ENCODE assay signal across 9 cellular contexts in genomic region chr3:177596248-177596821, GRCh38.
DNase-seq lines count a peak whose midpoint lies in the region; ATAC-seq and TF ChIP-seq lines count a peak whose summit lies in the region.
"Had no signal": no experiment of that assay in that cellular context is flagged by ENCODE, and none has a peak within 500 bp of the region (broad histone marks: within the 10 kb centered on the region; RNA-seq: fewer than 3 reads in every experiment).

No MANE protein-coding gene starts in this region.

- H3K27me3 Mint-ChIP-seq in activated CD4-positive, alpha-beta T cell treated with anti-CD3 and anti-CD28 coated beads, Interleukin-2, amount 10 ng/mL, durations not matched to agents 7 days and 5 days: no peaks in the 10 kb centered on the region
- H3K27me3 Mint-ChIP-seq in endothelial cell (ENCODE audit: unreplicated experiment): peaks cover 1% of the 10 kb centered on the region
- H3K27me3 Mint-ChIP-seq: B cell had no signal

- POLR2A ChIA-PET in activated CD4-positive, alpha-beta T cell treated with anti-CD3 and anti-CD28 coated beads, Interleukin-2, amount 10 ng/mL, durations not matched to agents 7 days and 5 days (lab: Charles Lee): no interaction called here
- POLR2A ChIA-PET in RWPE1 (lab: Yijun Ruan, JAX; ENCODE audit: low non-redundant PET): interaction anchor here (1.1 kb wide), 1 partner anchor 147 kb away, joined by 3 read pairs; no protein-coding TSS in a partner anchor

- H3K4me3 ChIP-seq in suprapubic skin: no peak overlapping the region

- H3K4me3 Mint-ChIP-seq in activated CD4-positive, alpha-beta T cell treated with anti-CD3 and anti-CD28 coated beads, Interleukin-2, amount 10 ng/mL, durations not matched to agents 7 days and 5 days: no peak overlapping the region
- H3K4me3 Mint-ChIP-seq in endothelial cell (ENCODE audit: unreplicated experiment): no peak overlapping the region

- no peak for DNase-seq in activated CD4-positive, alpha-beta T cell treated with anti-CD3 and anti-CD28 coated beads, Interleukin-2, amount 10 ng/mL, durations not matched to agents 7 days and 5 days
- no peak for DNase-seq in activated CD4-positive, alpha-beta T cell treated with anti-CD3 and anti-CD28 coated beads for 48 hours
- DNase-seq in RWPE1 (ENCODE audit: low spot score): no peak
- peak in 1 of 2 donors; percentile 42 for DNase-seq in foreskin keratinocyte
- DNase-seq in suprapubic skin (ENCODE audit: low spot score in 2 of 2): no peak
- no peak for DNase-seq in NOMO-1 (lab: John Stamatoyannopoulos, UW; ENCODE audit: unreplicated experiment in 2 of 2)
- no peak for DNase-seq in endothelial cell (ENCODE audit: low spot score)
- no peak for DNase-seq in foreskin melanocyte

- H3K27ac Mint-ChIP-seq in activated CD4-positive, alpha-beta T cell treated with anti-CD3 and anti-CD28 coated beads, Interleukin-2, amount 10 ng/mL, durations not matched to agents 7 days and 5 days: peak overlapping the region; percentile 96
- no peak overlapping the region for H3K27ac Mint-ChIP-seq in endothelial cell (ENCODE audit: unreplicated experiment)

- no peaks in the 10 kb centered on the region for H3K36me3 ChIP-seq in suprapubic skin

- WGBS in suprapubic skin: 31% methylated on average over 3 of the region's 3 CpGs

- no peak for TF ChIP-seq POLR2A in suprapubic skin (IDR thresholded peaks at IDR 0.05)

- CTCF ChIA-PET in activated CD4-positive, alpha-beta T cell treated with anti-CD3 and anti-CD28 coated beads, Interleukin-2, amount 10 ng/mL, durations not matched to agents 7 days and 5 days (lab: Charles Lee): no interaction called here
- CTCF ChIA-PET in RWPE1 (lab: Yijun Ruan, JAX): interaction anchor here (1.0 kb wide), 1 partner anchor 236 kb away, joined by 4 read pairs; no protein-coding TSS in a partner anchor

- TF ChIP-seq CTCF in RWPE1 (conservative IDR thresholded peaks at IDR 0.05; ENCODE audit: low read depth) (no peak), foreskin keratinocyte (conservative IDR thresholded peaks at IDR 0.05) (no peak), suprapubic skin (IDR thresholded peaks at IDR 0.05) (no peak), endothelial cell (IDR thresholded peaks at IDR 0.05; ENCODE audit: unreplicated experiment) (no peak)

- ATAC-seq in foreskin keratinocyte: peak; percentile 16

- H3K27me3 ChIP-seq in foreskin keratinocyte (no peaks in the 10 kb centered on the region), suprapubic skin (no peaks in the 10 kb centered on the region)

- peaks cover 7% of the 10 kb centered on the region for H3K36me3 Mint-ChIP-seq in activated CD4-positive, alpha-beta T cell treated with anti-CD3 and anti-CD28 coated beads, Interleukin-2, amount 10 ng/mL, durations not matched to agents 7 days and 5 days (ENCODE audit: low read depth)
- H3K36me3 Mint-ChIP-seq in endothelial cell (ENCODE audit: low read depth, unreplicated experiment): no peaks in the 10 kb centered on the region

- peaks cover 80% of the 10 kb centered on the region for H3K4me1 Mint-ChIP-seq in activated CD4-positive, alpha-beta T cell treated with anti-CD3 and anti-CD28 coated beads, Interleukin-2, amount 10 ng/mL, durations not matched to agents 7 days and 5 days
- peaks cover 42% of the 10 kb centered on the region for H3K4me1 Mint-ChIP-seq in endothelial cell (ENCODE audit: unreplicated experiment)

- TF ChIP-seq EP300 in suprapubic skin (IDR thresholded peaks at IDR 0.05): no peak

- H3K27ac ChIP-seq in RWPE1 (peak overlapping the region; percentile 73), foreskin keratinocyte (no peak overlapping the region), suprapubic skin (peak overlapping the region; percentile 89)

- peaks cover 5% of the 10 kb centered on the region for H3K9me3 Mint-ChIP-seq in activated CD4-positive, alpha-beta T cell treated with anti-CD3 and anti-CD28 coated beads, Interleukin-2, amount 10 ng/mL, durations not matched to agents 7 days and 5 days
- no peaks in the 10 kb centered on the region for H3K9me3 Mint-ChIP-seq in endothelial cell (ENCODE audit: unreplicated experiment)

- peaks cover 52% of the 10 kb centered on the region for H3K4me1 ChIP-seq in foreskin keratinocyte
- H3K4me1 ChIP-seq in suprapubic skin: peaks cover 88% of the 10 kb centered on the region

- no peaks in the 10 kb centered on the region for H3K9me3 ChIP-seq in suprapubic skin
